In genomic region chr3:172039352-172040077, GRCh38 we compare ENCODE assay signal across 8 cellular contexts. TPM values are rescaled to one million over a fixed set of nuclear protein-coding genes. Genes with fewer than 3 reads are reported as not detected.
A peak's percentile ranks its signal among the peaks of the same experiment; 100 is the strongest.
DNase-seq lines count a peak whose midpoint lies in the region; TF ChIP-seq lines count a peak whose summit lies in the region.

TSS of gene FNDC3B (plus strand) at chr3:172039578. CDS start at chr3:172112480, 72,902 bp downstream.

- H3K27me3 ChIP-seq in H7 (ENCODE audit: control insufficient read depth, insufficient read depth, low read length) (no peaks in the 10 kb centered on the region), MG63 (no peaks in the 10 kb centered on the region), stomach smooth muscle (ENCODE audit: control insufficient read depth in 1 of 2, insufficient read depth in 2 of 2, low read length in 2 of 2) (no peaks in the 10 kb centered on the region)

- no peaks in the 10 kb centered on the region for H3K27me3 Mint-ChIP-seq in neural crest cell (ENCODE audit: low read depth)

- H3K4me1 ChIP-seq in stomach smooth muscle (ENCODE audit: control insufficient read depth, insufficient read depth, low read length) = no peaks in the 10 kb centered on the region

- H3K36me3 Mint-ChIP-seq in neural crest cell (ENCODE audit: low read depth) = no peaks in the 10 kb centered on the region

- H3K27ac ChIP-seq in stomach smooth muscle (ENCODE audit: low read length) = peak within 1 kb of the TSS; percentile 92

- peaks cover 3% of the 10 kb centered on the region for H3K9me3 Mint-ChIP-seq in neural crest cell

- H3K36me3 ChIP-seq in H7 (replicated peaks; ENCODE audit: control insufficient read depth, insufficient read depth, low read length) (no peaks in the 10 kb centered on the region), MG63 (peaks cover 35% of the 10 kb centered on the region), stomach smooth muscle (ENCODE audit: control insufficient read depth in 2 of 2, insufficient read depth in 2 of 2, low read length in 2 of 2) (no peaks in the 10 kb centered on the region)

- DNase-seq in ELF-1 (ENCODE audit: low read depth, low spot score) (peak; percentile 98), H7 (peak; percentile 84), MG63 (peak; percentile 96), SHP77 treated with DMSO at 0.1 percent for 48 hours (lab: John Stamatoyannopoulos, UW) (peak; percentile 82), fibroblast of the conjunctiva (ENCODE audit: low read depth) (peak; percentile 84), neural crest cell (ENCODE audit: low read depth, low spot score) (peak; percentile 96)
- DNase-seq in activated effector memory CD4-positive, alpha-beta T cell treated with anti-CD3 and anti-CD28 coated beads, Interleukin-2, amount 50 U/mL, for 16 hours = peak; percentile 97

- no peaks in the 10 kb centered on the region for H3K9me3 ChIP-seq in MG63
- H3K9me3 ChIP-seq in stomach smooth muscle (ENCODE audit: control insufficient read depth in 2 of 2, low read length in 2 of 2) = no peaks in the 10 kb centered on the region

- peak within 1 kb of the TSS; percentile 89 for H3K27ac Mint-ChIP-seq in neural crest cell (ENCODE audit: unreplicated experiment)

- peaks cover 50% of the 10 kb centered on the region for H3K4me1 Mint-ChIP-seq in neural crest cell

- peak within 1 kb of the TSS; percentile 98 for H3K4me3 Mint-ChIP-seq in neural crest cell

- TF ChIP-seq CTCF in neural crest cell (conservative IDR thresholded peaks at IDR 0.05) = no peak

- peak within 1 kb of the TSS; percentile 84 to 92 for H3K9ac ChIP-seq in stomach smooth muscle (ENCODE audit: low read length in 2 of 2)

- peak within 1 kb of the TSS; percentile 97 for H3K4me3 ChIP-seq in H7 (ENCODE audit: insufficient read depth, low read depth, low read length)
- H3K4me3 ChIP-seq in MG63 = peak within 1 kb of the TSS; percentile 100
- H3K4me3 ChIP-seq in stomach smooth muscle (ENCODE audit: low read length in 2 of 2) = peak within 1 kb of the TSS; percentile 83 to 88

RNA-seq across cellular contexts. Expression of gene FNDC3B, which starts in this region (rescaled TPM):
- 24.2 and 28.7 TPM in 2 replicates for total RNA-seq in H7 (2014; rRNA removed; shearing (Covaris generic))
- total RNA-seq in MG63 (2014; rRNA removed; shearing (Covaris generic); ENCODE audit: low replicate concordance) = 44.8 and 53.7 TPM in 2 replicates
- total RNA-seq in neural crest cell = 38.2 and 41.5 TPM in 2 replicates

Comparison
In these comparisons a context has a peak if more than half of its experiments do, and no peak if none do; other contexts are left out.
1. Peak in every context shown above with its lines: DNase-seq, H3K4me3 ChIP-seq and H3K27ac ChIP-seq.